ENCODE assay signal across 24 cellular contexts in the genomic region with DNA sequence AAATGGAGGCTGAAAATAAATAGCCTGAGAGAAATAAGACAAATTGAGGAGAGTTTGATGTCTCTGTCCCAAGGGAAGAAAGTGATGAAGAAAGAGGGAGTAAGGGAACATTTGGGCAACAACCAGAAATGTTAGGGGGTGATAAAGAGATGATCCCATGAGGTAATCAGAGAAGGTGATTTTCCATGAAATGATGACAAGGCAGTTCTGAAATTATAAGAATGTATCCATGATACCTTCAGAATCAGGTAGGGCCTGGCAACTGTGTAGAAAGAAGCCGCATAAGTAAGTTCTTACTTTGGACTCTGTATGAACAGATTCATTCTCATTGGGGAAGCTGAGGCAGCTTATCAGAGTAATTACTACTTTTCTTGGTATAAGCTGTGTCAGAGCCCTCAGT.
"Had no signal": no experiment of that assay in that cellular context is flagged by ENCODE, and none has a peak within 500 bp of the region (broad histone marks: within the 10 kb centered on the region; RNA-seq: fewer than 3 reads in every experiment).

No MANE protein-coding gene starts in this region.

- DNase-seq: dermis blood vessel endothelial cell; dorsolateral prefrontal cortex; effector CD4-positive, alpha-beta T cell; effector memory CD4-positive, alpha-beta T cell; foreskin keratinocyte; head of caudate nucleus; heart right ventricle; hippocampal formation; left cardiac atrium; left lung; left ventricle myocardium superior; lower lobe of right lung; mesenchymal stem cell; mucosa of descending colon; naive B cell had no signal

- FAIRE-seq: colon, endothelial cell of umbilical vein, frontal cortex, islet of Langerhans, keratinocyte had no signal

- H3K27me3 Mint-ChIP-seq: naive B cell had no signal

- H3K4me1 ChIP-seq: esophagus muscularis mucosa, foreskin keratinocyte, gastroesophageal sphincter, heart right ventricle, left lung, lower lobe of right lung had no signal

- H3K4me3 ChIP-seq: coronary artery, dorsolateral prefrontal cortex, esophagus muscularis mucosa, gastroesophageal sphincter, heart right ventricle, left lung, lower lobe of right lung, mucosa of descending colon had no signal

- H3K4me1 Mint-ChIP-seq: mesothelial cell of epicardium, naive B cell had no signal

- H3K36me3 Mint-ChIP-seq: mesothelial cell of epicardium, naive B cell had no signal

- H3K9me3 ChIP-seq: esophagus muscularis mucosa, gastroesophageal sphincter, heart right ventricle, left lung, lower lobe of right lung, mucosa of descending colon had no signal

- H3K4me3 Mint-ChIP-seq: mesothelial cell of epicardium, naive B cell had no signal

- H3K27ac Mint-ChIP-seq: mesothelial cell of epicardium, naive B cell had no signal

- H3K27ac ChIP-seq: coronary artery, dorsolateral prefrontal cortex, esophagus muscularis mucosa, foreskin keratinocyte, gastroesophageal sphincter, heart right ventricle, left lung, lower lobe of right lung had no signal

- H3K9me3 Mint-ChIP-seq: mesothelial cell of epicardium had no signal

- ATAC-seq: foreskin keratinocyte, gastroesophageal sphincter, heart right ventricle, left cardiac atrium, left lung, left ventricle myocardium superior, lower lobe of right lung, mucosa of descending colon had no signal
